In the genomic region with DNA sequence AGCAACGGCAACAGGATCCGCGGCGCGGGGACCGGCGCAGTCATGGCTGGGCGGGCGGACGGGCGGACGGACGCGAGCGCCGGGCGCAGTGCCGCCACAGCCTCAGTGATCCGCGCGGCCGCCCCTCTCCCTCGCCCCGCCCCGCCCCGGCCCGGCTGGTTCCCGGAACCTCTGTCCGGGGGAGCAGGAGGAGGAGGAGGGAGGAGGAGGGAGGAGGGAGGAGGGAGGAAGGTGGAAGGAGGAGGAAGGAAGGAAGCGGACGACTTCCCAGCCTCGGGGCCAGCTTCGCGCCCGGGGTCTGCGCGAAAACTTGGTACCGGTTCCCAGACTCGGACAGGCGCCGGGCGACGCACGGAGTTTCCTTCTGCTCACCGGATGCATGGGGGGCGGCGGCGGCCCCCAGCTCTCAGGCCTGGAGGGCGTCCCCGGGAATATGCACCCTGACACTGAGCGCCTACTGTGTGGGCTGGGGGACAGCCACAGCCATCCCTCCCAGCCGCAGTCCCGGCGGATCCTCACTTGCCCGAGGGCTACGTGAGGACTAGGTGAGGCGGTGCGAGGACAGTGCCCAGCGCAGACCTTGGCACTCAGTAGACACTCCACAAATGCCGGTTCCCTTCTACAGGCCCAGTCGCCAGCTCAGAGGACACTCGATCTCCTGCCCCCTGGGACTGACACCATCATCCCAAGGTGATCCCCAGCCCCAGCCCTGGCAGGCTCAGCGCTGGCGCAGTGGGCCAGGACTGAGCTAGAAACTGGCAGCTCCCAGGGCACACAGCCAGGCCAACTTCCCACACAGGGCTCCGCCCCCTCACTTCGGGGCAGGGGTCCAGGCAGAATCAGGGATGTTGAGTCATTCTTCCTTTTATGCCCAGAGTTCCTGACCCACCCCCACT, we compare ENCODE assay signal across 9 cellular contexts. TPM values are rescaled to one million over a fixed set of nuclear protein-coding genes. Genes with fewer than 3 reads are reported as not detected.
DNase-seq lines count a peak whose midpoint lies in the region; ATAC-seq, FAIRE-seq and TF ChIP-seq lines count a peak whose summit lies in the region.
"Had no signal": no experiment of that assay in that cellular context is flagged by ENCODE, and none has a peak within 500 bp of the region (broad histone marks: within the 10 kb centered on the region; RNA-seq: fewer than 3 reads in every experiment).

A gene with protein sequence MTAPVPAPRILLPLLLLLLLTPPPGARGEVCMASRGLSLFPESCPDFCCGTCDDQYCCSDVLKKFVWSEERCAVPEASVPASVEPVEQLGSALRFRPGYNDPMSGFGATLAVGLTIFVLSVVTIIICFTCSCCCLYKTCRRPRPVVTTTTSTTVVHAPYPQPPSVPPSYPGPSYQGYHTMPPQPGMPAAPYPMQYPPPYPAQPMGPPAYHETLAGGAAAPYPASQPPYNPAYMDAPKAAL (minus strand): TSS at position 124 of the 896 bp plus-strand sequence. CDS start 80 bp downstream, at position 44.

- H3K27me3 Mint-ChIP-seq in immature natural killer cell (ENCODE audit: low read depth in 3 of 3), result peaks cover 0 to 5% (median 3%) of the 10 kb centered on the region in 3 donors

- peaks cover 39 to 42% of the 10 kb centered on the region in 2 donors for H3K4me1 Mint-ChIP-seq in immature natural killer cell

- H3K4me3 Mint-ChIP-seq in immature natural killer cell, result peak within 1 kb of the TSS; percentile 78 to 84 (median 80)

- H3K27ac Mint-ChIP-seq in immature natural killer cell, result peak within 1 kb of the TSS; percentile 70 to 90 (median 84)

- H3K36me3 Mint-ChIP-seq in immature natural killer cell, result peaks cover 0 to 3% (median 0%) of the 10 kb centered on the region in 3 donors

- ATAC-seq in HG02973 (IDR thresholded peaks at IDR 0.05; ENCODE audit: unreplicated experiment), result no peak
- no peak for ATAC-seq in GM18873 (IDR thresholded peaks at IDR 0.05; ENCODE audit: low FRiP score, unreplicated experiment)

- no peaks in the 10 kb centered on the region for H3K9me3 Mint-ChIP-seq in immature natural killer cell

- H3K4me3 ChIP-seq in HUES48 (ENCODE audit: low read depth, low read length) (peak within 1 kb of the TSS; percentile 72), WI38 (ENCODE audit: low read depth, low read length) (peak within 1 kb of the TSS; percentile 73), small intestine (ENCODE audit: low read depth in 1 of 2, low read length in 2 of 2) (peak within 1 kb of the TSS; percentile 66 to 74)

- H3K9me3 ChIP-seq in HUES48 (ENCODE audit: control insufficient read depth, insufficient read depth, low read length) (no peaks in the 10 kb centered on the region), small intestine (ENCODE audit: control insufficient read depth, low read depth) (no peaks in the 10 kb centered on the region)

- H3K4me1 ChIP-seq in HUES48 (ENCODE audit: control insufficient read depth, insufficient read depth, low read length) (peaks cover 29% of the 10 kb centered on the region), small intestine (ENCODE audit: control insufficient read depth in 2 of 2, insufficient read depth in 1 of 2, low read depth in 1 of 2, low read length in 1 of 2) (peaks cover 3 to 6% of the 10 kb centered on the region in 2 donors)

- TF ChIP-seq CTCF in WI38 (IDR thresholded peaks at IDR 0.05; ENCODE audit: low read depth, low read length), result no peak

- H3K27ac ChIP-seq in HUES48 (ENCODE audit: low read depth, low read length) (peak within 1 kb of the TSS; percentile 40), small intestine (ENCODE audit: low read depth in 1 of 2, low read length in 1 of 2) (peak within 1 kb of the TSS; percentile 49 to 93)

- WGBS in small intestine, 3 donors, result 2 to 8% (median 3%) methylated on average over 37 to 66 of the region's 66 CpGs

- DNase-seq in EH (ENCODE audit: low read depth) (peak; percentile 80), immature natural killer cell (peak; percentile 51 to 63 (median 63)), small intestine (peak; percentile 55)
- peak; percentile 44 for DNase-seq in central memory CD4-positive, alpha-beta T cell

- H3K36me3 ChIP-seq in HUES48 (ENCODE audit: control insufficient read depth, insufficient read depth, low read length) (peaks cover 12% of the 10 kb centered on the region; the same call in 1 of the 2 replicates), small intestine (ENCODE audit: control insufficient read depth in 2 of 2, insufficient read depth in 2 of 2, low read length in 2 of 2) (no peaks in the 10 kb centered on the region)

- no peak for FAIRE-seq in small intestine (lab: Jason Lieb, UNC)
- FAIRE-seq: islet of Langerhans had no signal

- peak within 1 kb of the TSS; percentile 39; the same call in 1 of the 2 replicates for H3K9ac ChIP-seq in HUES48 (ENCODE audit: low read depth, low read length)

- 0 out of 2 replicates have a peak, but pooled peaks cover 3% of the 10 kb centered on the region for H3K27me3 ChIP-seq in HUES48 (ENCODE audit: control insufficient read depth, insufficient read depth, low read length)
- H3K27me3 ChIP-seq in small intestine (ENCODE audit: control insufficient read depth in 2 of 2, insufficient read depth in 2 of 2, low read length in 2 of 2), result no peaks in the 10 kb centered on the region

RNA-seq across cellular contexts. Expression of the gene that starts here (rescaled TPM):
- 100 to 1,000 TPM; 351 to 618 (median 505) TPM for polyA plus RNA-seq in immature natural killer cell
- polyA plus RNA-seq in small intestine, result 100 to 1,000 TPM in 1 of 3 donors, 10 to 100 TPM in 2; 68.2 to 135 (median 77.8) TPM
